ENCODE assay signal across 1 cellular context in the genomic region with DNA sequence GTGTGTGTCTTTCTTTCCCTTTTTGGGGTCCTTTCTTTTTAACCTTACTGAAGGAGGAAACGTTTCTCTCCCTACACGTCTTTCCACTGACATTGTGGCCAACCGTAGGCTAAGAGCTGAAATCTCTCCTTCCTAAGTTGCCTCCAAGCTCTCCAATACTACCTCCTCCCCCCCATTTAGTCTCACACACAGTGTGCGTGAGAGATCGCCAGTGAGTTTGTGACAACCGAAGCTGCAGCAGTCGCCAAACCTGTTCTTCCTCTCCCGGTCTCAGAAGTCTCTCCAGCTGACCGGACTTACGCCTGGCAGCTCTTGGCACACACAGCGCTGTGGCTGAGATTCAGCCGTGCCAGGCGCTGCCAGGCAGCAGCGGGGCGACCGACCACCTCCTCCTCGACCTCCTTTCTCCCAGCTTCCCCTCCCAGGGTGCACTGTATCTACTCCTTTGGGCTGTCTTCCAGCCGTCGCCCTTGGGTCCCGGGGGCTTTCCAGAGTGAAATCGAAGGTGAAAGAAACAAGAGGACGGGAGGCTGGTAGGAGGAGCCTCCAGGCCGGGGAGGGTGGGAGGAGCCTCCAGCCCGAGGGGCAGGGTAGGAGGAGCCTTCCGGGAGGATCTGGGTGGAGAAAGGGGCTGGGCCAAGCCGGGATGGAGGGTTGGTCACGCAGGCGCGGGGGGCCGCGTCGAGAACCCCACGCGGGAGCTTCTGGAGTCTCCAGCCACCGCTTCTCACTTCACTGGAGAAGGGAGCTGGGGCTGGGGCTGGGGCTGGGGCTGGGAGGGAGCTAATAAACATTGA.
TF ChIP-seq lines count a peak whose summit lies in the region.

Gene TMTC2 (plus strand): TSS at position 684 of the 797 bp plus-strand sequence.

TF ChIP-seq in SK-N-SH, 30 proteins besides CTCF, POLR2A, EP300 and RAD21 (continued from another document):
- TF ChIP-seq, protein P1, sequence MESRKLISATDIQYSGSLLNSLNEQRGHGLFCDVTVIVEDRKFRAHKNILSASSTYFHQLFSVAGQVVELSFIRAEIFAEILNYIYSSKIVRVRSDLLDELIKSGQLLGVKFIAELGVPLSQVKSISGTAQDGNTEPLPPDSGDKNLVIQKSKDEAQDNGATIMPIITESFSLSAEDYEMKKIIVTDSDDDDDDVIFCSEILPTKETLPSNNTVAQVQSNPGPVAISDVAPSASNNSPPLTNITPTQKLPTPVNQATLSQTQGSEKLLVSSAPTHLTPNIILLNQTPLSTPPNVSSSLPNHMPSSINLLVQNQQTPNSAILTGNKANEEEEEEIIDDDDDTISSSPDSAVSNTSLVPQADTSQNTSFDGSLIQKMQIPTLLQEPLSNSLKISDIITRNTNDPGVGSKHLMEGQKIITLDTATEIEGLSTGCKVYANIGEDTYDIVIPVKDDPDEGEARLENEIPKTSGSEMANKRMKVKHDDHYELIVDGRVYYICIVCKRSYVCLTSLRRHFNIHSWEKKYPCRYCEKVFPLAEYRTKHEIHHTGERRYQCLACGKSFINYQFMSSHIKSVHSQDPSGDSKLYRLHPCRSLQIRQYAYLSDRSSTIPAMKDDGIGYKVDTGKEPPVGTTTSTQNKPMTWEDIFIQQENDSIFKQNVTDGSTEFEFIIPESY (IDR thresholded peaks at IDR 0.05; ENCODE audit: borderline replicate concordance, low read depth) = no peak
- TF ChIP-seq TAF1 (IDR thresholded peaks at IDR 0.05; ENCODE audit: borderline replicate concordance, low read depth, low read length) = peak; percentile 59; the same call in 1 of the 2 replicates
- no peak for TF ChIP-seq ELF1 (IDR thresholded peaks at IDR 0.05)
- TF ChIP-seq FOXM1 (IDR thresholded peaks at IDR 0.05; ENCODE audit: low read depth) = no peak
- 0 out of 2 replicates have a peak, but pooled peaks have one; percentile 32 for TF ChIP-seq RFX5 (IDR thresholded peaks at IDR 0.05; ENCODE audit: low read length)
- no peak for TF ChIP-seq MEF2A (IDR thresholded peaks at IDR 0.05; ENCODE audit: borderline replicate concordance, low read depth)
- TF ChIP-seq MXI1 (IDR thresholded peaks at IDR 0.05; ENCODE audit: low read depth, low read length) = peak; percentile 49
- no peak for TF ChIP-seq IRF3 (IDR thresholded peaks at IDR 0.05; ENCODE audit: low read depth, low read length)
- TF ChIP-seq FOSL2 (IDR thresholded peaks at IDR 0.05; ENCODE audit: borderline replicate concordance, low read depth) = no peak
- TF ChIP-seq SIN3A (IDR thresholded peaks at IDR 0.05; ENCODE audit: borderline replicate concordance, low read depth, low read length) = no peak
- no peak for TF ChIP-seq REST (IDR thresholded peaks at IDR 0.05; ENCODE audit: low read depth, low read length)
- no peak for TF ChIP-seq EZH2phosphoT487 (IDR thresholded peaks at IDR 0.05; ENCODE audit: borderline replicate concordance, low read depth)
- TF ChIP-seq USF1 (IDR thresholded peaks at IDR 0.05; ENCODE audit: borderline replicate concordance, low read depth) = no peak
- TF ChIP-seq FOXJ3 (CRISPR knock-in tag; IDR thresholded peaks at IDR 0.05) = no peak
- TF ChIP-seq TEAD4 (IDR thresholded peaks at IDR 0.05; ENCODE audit: borderline replicate concordance, insufficient read depth) = no peak
- no peak for TF ChIP-seq JUND (IDR thresholded peaks at IDR 0.05)
